ENCODE assay signal across 8 cellular contexts in the genomic region with DNA sequence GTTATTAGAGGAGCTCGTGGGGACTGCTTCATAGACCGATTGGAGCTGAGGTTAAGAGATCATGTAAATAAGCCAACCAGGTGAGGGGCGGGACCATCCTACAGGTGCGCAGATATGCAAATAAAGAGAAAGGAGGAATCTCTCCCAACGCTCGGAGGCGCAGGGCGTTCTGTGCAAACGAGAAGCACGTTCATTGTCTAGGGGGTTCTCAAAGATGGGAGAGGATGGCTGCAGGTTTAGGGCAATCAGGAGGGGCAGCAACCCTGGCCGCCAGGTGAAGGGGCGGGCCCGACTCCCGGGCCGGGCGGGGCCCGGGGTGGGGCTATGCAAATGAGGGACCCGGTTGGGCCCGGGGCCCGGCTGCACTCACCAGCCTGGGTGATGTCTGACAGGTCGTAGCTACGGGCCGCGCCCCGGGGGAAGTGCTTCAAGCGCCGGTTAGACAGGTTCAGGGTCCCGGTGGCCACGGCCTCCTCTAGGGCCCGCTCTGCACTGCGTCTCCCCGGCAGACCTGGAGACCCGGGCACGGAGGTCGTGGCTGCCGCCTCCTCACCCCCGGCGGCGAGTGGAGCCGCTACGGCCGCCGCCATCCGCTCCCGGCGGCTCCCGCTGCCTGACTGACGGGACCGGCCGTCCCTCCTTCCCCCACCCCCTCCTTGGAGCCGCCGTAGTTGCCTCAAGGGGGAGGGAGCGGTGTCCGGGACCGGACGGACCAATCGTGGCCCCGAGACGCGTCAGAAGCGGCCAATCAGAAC. TPM values are rescaled to one million over a fixed set of nuclear protein-coding genes. Genes with fewer than 3 reads are reported as not detected.
A peak's percentile ranks its signal among the peaks of the same experiment; 100 is the strongest.
DNase-seq lines count a peak whose midpoint lies in the region; ATAC-seq and TF ChIP-seq lines count a peak whose summit lies in the region.

A gene with protein sequence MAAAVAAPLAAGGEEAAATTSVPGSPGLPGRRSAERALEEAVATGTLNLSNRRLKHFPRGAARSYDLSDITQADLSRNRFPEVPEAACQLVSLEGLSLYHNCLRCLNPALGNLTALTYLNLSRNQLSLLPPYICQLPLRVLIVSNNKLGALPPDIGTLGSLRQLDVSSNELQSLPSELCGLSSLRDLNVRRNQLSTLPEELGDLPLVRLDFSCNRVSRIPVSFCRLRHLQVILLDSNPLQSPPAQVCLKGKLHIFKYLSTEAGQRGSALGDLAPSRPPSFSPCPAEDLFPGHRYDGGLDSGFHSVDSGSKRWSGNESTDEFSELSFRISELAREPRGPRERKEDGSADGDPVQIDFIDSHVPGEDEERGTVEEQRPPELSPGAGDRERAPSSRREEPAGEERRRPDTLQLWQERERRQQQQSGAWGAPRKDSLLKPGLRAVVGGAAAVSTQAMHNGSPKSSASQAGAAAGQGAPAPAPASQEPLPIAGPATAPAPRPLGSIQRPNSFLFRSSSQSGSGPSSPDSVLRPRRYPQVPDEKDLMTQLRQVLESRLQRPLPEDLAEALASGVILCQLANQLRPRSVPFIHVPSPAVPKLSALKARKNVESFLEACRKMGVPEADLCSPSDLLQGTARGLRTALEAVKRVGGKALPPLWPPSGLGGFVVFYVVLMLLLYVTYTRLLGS (minus strand): TSS at position 619 of the 755 bp plus-strand sequence. CDS start 29 bp downstream, at position 590.

- no peak for TF ChIP-seq CTCF in IMR-90 (conservative IDR thresholded peaks at IDR 0.05; ENCODE audit: low read depth, low read length)
- no peak for TF ChIP-seq CTCF in MCF 10A (IDR thresholded peaks at IDR 0.05; ENCODE audit: unreplicated experiment)

- H2AFZ ChIP-seq in IMR-90 (replicated peaks; ENCODE audit: low read length, poor library complexity): peak within 1 kb of the TSS; percentile 96

- H4K20me1 ChIP-seq in IMR-90 (ENCODE audit: insufficient read depth, low read length): peaks cover 33% of the 10 kb centered on the region

- WGBS in IMR-90 (ENCODE audit: extremely low coverage in 2 of 2, insufficient read length in 1 of 2), 2 experiments: 0% methylated on average over 29 of the region's 61 CpGs; no CpG with 5 or more reads in 1 of the 2 experiments

- H2BK5ac ChIP-seq in IMR-90 (ENCODE audit: low read depth, low read length, poor library complexity, severe bottlenecking): peak within 1 kb of the TSS; percentile 83

- peak within 1 kb of the TSS; percentile 91 to 99 (median 98) for H3K4me3 Mint-ChIP-seq in CD8-positive, alpha-beta memory T cell
- peak within 1 kb of the TSS; percentile 92 for H3K4me3 Mint-ChIP-seq in MCF 10A (ENCODE audit: unreplicated experiment)
- H3K4me3 Mint-ChIP-seq in immature natural killer cell: peak within 1 kb of the TSS; percentile 90 to 99 (median 98)

- peak within 1 kb of the TSS; percentile 80 for H3K56ac ChIP-seq in IMR-90 (ENCODE audit: extremely low read depth, insufficient read depth, low read length)

- no peaks in the 10 kb centered on the region for H3K9me3 Mint-ChIP-seq in CD8-positive, alpha-beta memory T cell
- H3K9me3 Mint-ChIP-seq in MCF 10A (ENCODE audit: unreplicated experiment) (no peaks in the 10 kb centered on the region), immature natural killer cell (no peaks in the 10 kb centered on the region)

- peak within 1 kb of the TSS; percentile 92 for H3K27ac ChIP-seq in CD8-positive, alpha-beta memory T cell (ENCODE audit: low read depth, low read length)
- peak within 1 kb of the TSS; percentile 90 for H3K27ac ChIP-seq in IMR-90 (ENCODE audit: insufficient read depth, low read length)

- DNase-seq in CD8-positive, alpha-beta memory T cell: peak in 4 of 5 donors; percentile 62 to 74 (median 68)
- DNase-seq in IMR-90 (no peak), T-helper 2 cell (peak in 3 of 5 experiments; percentile 39 to 66 (median 58)), MCF 10A (ENCODE audit: unreplicated experiment) (peak; percentile 54), immature natural killer cell (peak in 2 of 3 donors; percentile 62 to 69)
- peak; percentile 33 for DNase-seq in stimulated activated CD4-positive, alpha-beta T cell treated with anti-CD3 and anti-CD28 coated beads, Interleukin-2, amount 100 ng/mL, for 4 hours (ENCODE audit: low read depth)

- H3K9me1 ChIP-seq in IMR-90 (ENCODE audit: insufficient read depth, low read length): peaks cover 2% of the 10 kb centered on the region

- peak within 1 kb of the TSS; percentile 81 for H4K5ac ChIP-seq in IMR-90 (ENCODE audit: low read depth, low read length)

- CTCF ChIA-PET in CD8-positive, alpha-beta memory T cell (lab: Charles Lee): interaction anchor here (0.9 to 9.5 kb wide), 29 partner anchors 8 to 157 kb away, joined by 3 to 133 read pairs (median 5); a partner anchor contains a TSS
- CTCF ChIA-PET in IMR-90 (lab: Yijun Ruan, JAX): interaction anchor here (0.9 to 1.6 kb wide), 2 partner anchors 16 to 19 kb away, joined by 3 to 4 read pairs; a partner anchor contains a TSS
- CTCF ChIA-PET in MCF 10A (lab: Yijun Ruan, JAX): interaction anchor here (0.6 to 3.0 kb wide), 25 partner anchors 17 to 242 kb away, joined by 3 to 12 read pairs (median 4); a partner anchor contains a TSS

- H3K36me3 ChIP-seq in CD8-positive, alpha-beta memory T cell (ENCODE audit: insufficient read depth, low read length): peaks cover 19% of the 10 kb centered on the region
- H3K36me3 ChIP-seq in IMR-90 (ENCODE audit: control insufficient read depth, insufficient read depth, low read length): peaks cover 19% of the 10 kb centered on the region

- peak within 1 kb of the TSS; percentile 91 to 92 for H4K8ac ChIP-seq in IMR-90 (ENCODE audit: low read depth in 2 of 2, low read length in 2 of 2)

- dilution Hi-C loops in IMR-90 (cut with HindIII; ENCODE audit: low sequenced_read_pairs, unreplicated experiment): no loop called here

- H3K79me1 ChIP-seq in IMR-90 (ENCODE audit: low read depth in 1 of 2, low read length in 2 of 2): peaks cover 12 to 52% of the 10 kb centered on the region in 2 experiments

- H3K27me3 Mint-ChIP-seq in CD8-positive, alpha-beta memory T cell: peaks cover 6 to 7% of the 10 kb centered on the region in 2 donors
- no peaks in the 10 kb centered on the region for H3K27me3 Mint-ChIP-seq in MCF 10A (ENCODE audit: insufficient read depth, unreplicated experiment)
- peaks cover 13 to 27% (median 16%) of the 10 kb centered on the region in 3 donors for H3K27me3 Mint-ChIP-seq in immature natural killer cell (ENCODE audit: low read depth in 3 of 3)

- in situ Hi-C loops in IMR-90 (cut with MboI; ENCODE audit: low sequenced_read_pairs): loop anchor here (25.0 kb wide), 1 partner anchor 277 kb away; a partner anchor contains a TSS

- ATAC-seq in GM19467 (IDR thresholded peaks at IDR 0.05; ENCODE audit: unreplicated experiment): peak; percentile 21
- ATAC-seq in IMR-90 (ENCODE audit: low read depth): peak; percentile 11
- ATAC-seq in HG02938 (IDR thresholded peaks at IDR 0.05; ENCODE audit: unreplicated experiment): no peak

- peak within 1 kb of the TSS; percentile 96 for H3K9ac ChIP-seq in IMR-90 (ENCODE audit: low read depth, low read length)

- peak within 1 kb of the TSS; percentile 98 for H2AK5ac ChIP-seq in IMR-90 (ENCODE audit: low read depth, low read length)

- H3K9me3 ChIP-seq in CD8-positive, alpha-beta memory T cell (ENCODE audit: low read length): no peaks in the 10 kb centered on the region
- no peaks in the 10 kb centered on the region for H3K9me3 ChIP-seq in IMR-90 (ENCODE audit: control insufficient read depth, insufficient read depth, low read length)

- H3K18ac ChIP-seq in IMR-90 (ENCODE audit: low read depth, low read length): peak within 1 kb of the TSS; percentile 53; the same call in 1 of the 2 replicates

- peaks cover 48% of the 10 kb centered on the region for H3K4me1 ChIP-seq in CD8-positive, alpha-beta memory T cell (ENCODE audit: insufficient read depth, low read length)
- peaks cover 17% of the 10 kb centered on the region for H3K4me1 ChIP-seq in IMR-90 (ENCODE audit: control insufficient read depth, insufficient read depth, low read length)

- POLR2A ChIA-PET in CD8-positive, alpha-beta memory T cell (lab: Charles Lee): interaction anchor here (0.6 to 6.0 kb wide), 31 partner anchors 8 to 1081 kb away, joined by 3 to 42 read pairs (median 6); a partner anchor contains a TSS
- POLR2A ChIA-PET in IMR-90 (lab: Charles Lee; ENCODE audit: unreplicated experiment) (interaction anchor here (0.6 to 1.4 kb wide), 5 partner anchors 17 to 289 kb away, joined by 3 to 7 read pairs (median 4); a partner anchor contains a TSS), MCF 10A (lab: Yijun Ruan, JAX) (interaction anchor here (0.5 to 4.8 kb wide), 68 partner anchors 8 to 1427 kb away, joined by 3 to 49 read pairs (median 4); a partner anchor contains a TSS)

- H3K14ac ChIP-seq in IMR-90 (replicated peaks; ENCODE audit: low read depth, low read length): peak within 1 kb of the TSS; percentile 59

- no peak within 1 kb of the TSS for H2BK20ac ChIP-seq in IMR-90 (ENCODE audit: low read depth, low read length)

- peak within 1 kb of the TSS; percentile 36; the same call in 1 of the 3 replicates for H2BK15ac ChIP-seq in IMR-90 (ENCODE audit: low read depth, low read length)

- intact Hi-C loops in IMR-90 (cut with micrococcal nuclease): loop anchor here (1.0 to 10.0 kb wide), 3 partner anchors 17 to 249 kb away; a partner anchor contains a TSS
- intact Hi-C loops in MCF 10A (cut with micrococcal nuclease): no loop called here

- H3K36me3 Mint-ChIP-seq in CD8-positive, alpha-beta memory T cell: peaks cover 0 to 24% (median 0%) of the 10 kb centered on the region in 3 donors
- H3K36me3 Mint-ChIP-seq in MCF 10A (ENCODE audit: insufficient read depth, unreplicated experiment): peaks cover 16% of the 10 kb centered on the region
- H3K36me3 Mint-ChIP-seq in immature natural killer cell: peaks cover 0 to 5% (median 0%) of the 10 kb centered on the region in 3 donors

- peak; percentile 98 for TF ChIP-seq POLR2A in IMR-90 (IDR thresholded peaks at IDR 0.05; ENCODE audit: low read depth, low read length)

- peak within 1 kb of the TSS; percentile 96 for H2AK9ac ChIP-seq in IMR-90 (replicated peaks; ENCODE audit: low read depth, low read length, poor library complexity)

- peak within 1 kb of the TSS; percentile 92 for H3K23ac ChIP-seq in IMR-90 (ENCODE audit: low read depth, low read length)

- H4K91ac ChIP-seq in IMR-90 (ENCODE audit: insufficient read depth, low read depth, low read length): peak within 1 kb of the TSS; percentile 58

- peak within 1 kb of the TSS; percentile 99 for H3K4me2 ChIP-seq in IMR-90 (ENCODE audit: low read depth, low read length)

- peak within 1 kb of the TSS; percentile 87 for H3K4me3 ChIP-seq in CD8-positive, alpha-beta memory T cell (ENCODE audit: low read length)
- peak within 1 kb of the TSS; percentile 72 for H3K4me3 ChIP-seq in IMR-90 (ENCODE audit: insufficient read depth, low read depth, low read length)

- no peaks in the 10 kb centered on the region for H3K27me3 ChIP-seq in CD8-positive, alpha-beta memory T cell (ENCODE audit: insufficient read depth, low read length, poor library complexity, severe bottlenecking)
- H3K27me3 ChIP-seq in IMR-90 (ENCODE audit: control insufficient read depth, insufficient read depth, low read length): no peaks in the 10 kb centered on the region

- BruUV-seq in IMR-90 (replicated peaks; lab: Mats Ljungman, UMichigan) (no TSS peak), MCF 10A (replicated peaks; lab: Mats Ljungman, UMichigan) (no TSS peak)

- H2BK120ac ChIP-seq in IMR-90 (ENCODE audit: low read depth, low read length): peak within 1 kb of the TSS; percentile 51

- H3K4me1 Mint-ChIP-seq in CD8-positive, alpha-beta memory T cell: peaks cover 30 to 53% (median 31%) of the 10 kb centered on the region in 3 donors
- H3K4me1 Mint-ChIP-seq in MCF 10A (ENCODE audit: insufficient read depth, unreplicated experiment) (peaks cover 13% of the 10 kb centered on the region), immature natural killer cell (peaks cover 44 to 51% of the 10 kb centered on the region in 2 donors)

- H3K27ac Mint-ChIP-seq in CD8-positive, alpha-beta memory T cell: peak within 1 kb of the TSS; percentile 85 to 99 (median 95)
- H3K27ac Mint-ChIP-seq in MCF 10A (ENCODE audit: low read depth, unreplicated experiment) (peak within 1 kb of the TSS; percentile 90), immature natural killer cell (peak within 1 kb of the TSS; percentile 91 to 98 (median 96))

- TF ChIP-seq RAD21 in IMR-90 (IDR thresholded peaks at IDR 0.05; ENCODE audit: low read length): no peak

- peak within 1 kb of the TSS; percentile 95 for H3K4ac ChIP-seq in IMR-90 (ENCODE audit: low read depth, low read length)

RNA-seq across cellular contexts. Expression of the gene that starts here (rescaled TPM):
- 100 to 1,000 TPM; 101 to 109 TPM for total RNA-seq in CD8-positive, alpha-beta memory T cell
- 153 TPM for polyA plus RNA-seq in CD8-positive, alpha-beta memory T cell
- total RNA-seq in IMR-90 (2012; rRNA removed) (5.0 and 6.1 TPM in 2 replicates), MCF 10A (2022) (21.4 and 22.3 TPM in 2 replicates)
- polyA plus RNA-seq in IMR-90 (2012; rRNA removed) (41.3 and 42.2 TPM in 2 replicates), immature natural killer cell (100 to 1,000 TPM in 1 of 3 donors, 10 to 100 TPM in 2; 78.9 to 125 (median 90.4) TPM)
- 20.5 and 31.1 TPM in 2 replicates for polyA plus RNA-seq in IMR-90 (2012; cell fraction: cytosol; rRNA removed)
- polyA plus RNA-seq in IMR-90 (2012; cell fraction: nucleus; rRNA removed; ENCODE audit: low replicate concordance): 247 and 673 TPM in 2 replicates
